Comparison of ENCODE assay signal across 1 cellular context in genomic region chr11:2088746-2089535, GRCh38.
TF ChIP-seq lines count a peak whose summit lies in the region.

No MANE protein-coding gene starts in this region.

TF ChIP-seq in H1, 55 proteins besides CTCF, POLR2A, EP300 and RAD21 (continued from another document):
- TF ChIP-seq CHD7 (IDR thresholded peaks at IDR 0.05; ENCODE audit: insufficient replicate concordance, low read length) (no peak), KDM4A (IDR thresholded peaks at IDR 0.05; ENCODE audit: low read depth, low read length, severe bottlenecking) (no peak), POU5F1 (IDR thresholded peaks at IDR 0.05; ENCODE audit: low read depth, low read length) (no peak)
